8 cellular contexts compared by ENCODE assay signal in the genomic region with DNA sequence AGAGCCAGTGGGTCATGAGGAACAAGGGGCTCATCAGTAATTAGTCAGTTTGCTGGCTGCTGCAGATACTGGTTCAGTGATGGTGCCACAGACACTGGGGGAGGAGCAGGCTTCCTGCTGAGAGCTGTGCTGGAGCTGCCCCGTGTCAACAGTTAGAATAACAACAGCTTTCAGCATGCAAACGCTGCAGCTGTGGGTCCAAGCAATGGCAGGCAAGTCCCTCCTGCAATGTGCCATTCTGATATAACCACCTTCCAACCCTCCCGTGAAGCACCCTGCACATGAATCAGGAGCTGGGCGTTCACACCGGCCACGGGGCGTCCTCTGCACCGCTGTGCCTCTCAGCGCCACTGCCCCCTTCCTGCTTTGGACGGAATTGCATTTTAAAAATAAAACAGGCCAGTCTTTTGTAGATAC.
A peak's percentile ranks its signal among the peaks of the same experiment; 100 is the strongest.
DNase-seq lines count a peak whose midpoint lies in the region; ATAC-seq and TF ChIP-seq lines count a peak whose summit lies in the region.
"Had no signal": no experiment of that assay in that cellular context is flagged by ENCODE, and none has a peak within 500 bp of the region (broad histone marks: within the 10 kb centered on the region; RNA-seq: fewer than 3 reads in every experiment).

No MANE protein-coding gene starts in this region.

- H3K4me1 ChIP-seq in spleen: no peaks in the 10 kb centered on the region

- intact Hi-C loops in spleen (cut with DNase I; ENCODE audit: low total_unique reads): no loop called here

- no peaks in the 10 kb centered on the region for H3K36me3 ChIP-seq in spleen

- H3K27ac Mint-ChIP-seq in chondrocyte (ENCODE audit: unreplicated experiment): no peak overlapping the region

- H3K27me3 Mint-ChIP-seq in chondrocyte (ENCODE audit: low read depth): peaks cover 6% of the 10 kb centered on the region

- no peaks in the 10 kb centered on the region for H3K4me1 Mint-ChIP-seq in chondrocyte (ENCODE audit: low read depth)

- WGBS in spleen, 5 donors: 5 to 11% (median 8%) methylated on average over 10 of the region's 10 CpGs

- peak; percentile 11 to 42 for DNase-seq in Kasumi-1 (lab: John Stamatoyannopoulos, UW)
- no peak for DNase-seq in chondrocyte (ENCODE audit: low spot score)
- DNase-seq in spleen: peak; percentile 51
- DNase-seq in NCI-H1694 treated with DMSO at 0.1 percent for 48 hours (lab: John Stamatoyannopoulos, UW): no peak
- DNase-seq in T-helper 9 cell: no peak
- DNase-seq: GM23248 had no signal

- peaks cover 0 to 28% (median 19%) of the 10 kb centered on the region in 8 donors for H3K9me3 ChIP-seq in spleen

- peaks cover 0 to 41% (median 0%) of the 10 kb centered on the region in 7 donors for H3K27me3 ChIP-seq in spleen (replicated peaks in 1 of 7)

- no peak for TF ChIP-seq POLR2A in spleen (IDR thresholded peaks at IDR 0.05)

- no peak overlapping the region for H3K4me3 ChIP-seq in spleen
- H3K4me3 ChIP-seq: GM23248 had no signal

- no peak for ATAC-seq in GM19395 (IDR thresholded peaks at IDR 0.05; ENCODE audit: unreplicated experiment)

- peaks cover 27% of the 10 kb centered on the region for H3K9me3 Mint-ChIP-seq in chondrocyte (ENCODE audit: low read depth)

- TF ChIP-seq CTCF in GM12873 (IDR thresholded peaks at IDR 0.05; ENCODE audit: insufficient read depth, low read depth, low read length, missing control alignments): peak; percentile 67
- TF ChIP-seq CTCF in chondrocyte (IDR thresholded peaks at IDR 0.05): peak; percentile 52
- peak in 5 of 11 experiments; percentile 9 to 36 (median 26) for TF ChIP-seq CTCF in spleen (IDR thresholded peaks at IDR 0.05 in 8 of 11, conservative IDR thresholded peaks at IDR 0.05 in 3 of 11)

- no peaks in the 10 kb centered on the region for H3K36me3 Mint-ChIP-seq in chondrocyte (ENCODE audit: low read depth)

- H3K4me3 Mint-ChIP-seq in chondrocyte (ENCODE audit: unreplicated experiment): no peak overlapping the region

- no peak overlapping the region for H3K27ac ChIP-seq in spleen
- H3K27ac ChIP-seq: GM23248 had no signal

Comparison
In these comparisons a context has a peak if more than half of its experiments do, and no peak if none do; other contexts are left out.
1. DNase-seq: peak in Kasumi-1 (2 of 2) and spleen (single experiment); none in chondrocyte (single experiment), NCI-H1694 treated with DMSO at 0.1 percent for 48 hours (single experiment) and T-helper 9 cell (single experiment).